ENCODE assay signal across 7 cellular contexts in the genomic region with DNA sequence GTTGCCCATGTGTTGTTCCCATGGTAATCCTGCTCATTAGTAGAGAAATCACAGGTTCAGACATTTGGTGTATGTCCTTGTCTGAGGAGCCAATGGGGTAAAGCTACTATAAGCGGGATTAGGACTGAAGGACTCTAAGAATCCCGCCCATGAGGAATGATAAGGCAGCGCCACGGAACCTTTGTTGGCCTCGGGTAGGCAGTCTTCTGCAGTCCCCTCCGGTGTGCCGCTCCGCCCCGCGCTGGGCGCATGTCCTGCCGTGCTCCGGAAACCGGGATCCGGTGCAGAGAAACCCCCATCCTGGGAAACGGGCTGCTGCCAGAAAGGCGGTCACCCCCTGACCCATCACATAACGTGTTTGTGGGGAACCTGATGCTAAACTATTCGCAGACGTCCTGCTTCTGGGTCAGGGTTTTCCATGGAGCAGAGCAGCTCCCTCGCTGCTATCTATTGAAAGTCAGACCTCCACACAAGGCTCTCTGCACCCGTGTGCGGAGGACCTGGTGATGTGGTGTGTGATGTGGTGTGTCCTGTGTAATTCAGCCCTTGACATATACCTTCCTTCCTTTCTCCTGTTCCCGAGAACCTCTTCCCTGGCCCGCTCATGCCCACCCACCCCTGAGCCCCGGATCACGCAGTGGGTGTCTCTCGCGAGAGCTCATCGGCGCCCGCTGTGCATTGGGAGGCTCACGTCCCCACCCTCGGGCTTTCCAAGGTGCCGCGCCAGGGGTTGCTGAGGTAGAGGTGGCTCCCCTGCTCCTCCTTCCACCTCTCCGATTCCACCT.
A peak's percentile ranks its signal among the peaks of the same experiment; 100 is the strongest.
DNase-seq lines count a peak whose midpoint lies in the region; ATAC-seq, FAIRE-seq and TF ChIP-seq lines count a peak whose summit lies in the region.
"Not testable (repeated sequence)": the region's sequence is repeated elsewhere in the genome, so short reads cannot be mapped to it uniquely, and the experiment has no call there.

No MANE protein-coding gene starts in this region.

- TF ChIP-seq CTCF in body of pancreas (IDR thresholded peaks at IDR 0.05); HepG2 (CRISPR knock-in tag; IDR thresholded peaks at IDR 0.05); upper lobe of right lung (IDR thresholded peaks at IDR 0.05): not testable (repeated sequence)

- not testable (repeated sequence) for TF ChIP-seq POLR2A in body of pancreas (IDR thresholded peaks at IDR 0.05); HepG2 (IDR thresholded peaks at IDR 0.05; ENCODE audit: insufficient read depth in 1 of 2, low read depth in 2 of 2, low read length in 2 of 2)

- intact Hi-C loops in body of pancreas (cut with DNase I); HepG2 (cut with micrococcal nuclease; ENCODE audit: unreplicated experiment); upper lobe of right lung (cut with DNase I): not testable (repeated sequence)

- H3K27ac Mint-ChIP-seq in T-helper 17 cell, result not testable (repeated sequence)

- BruUV-seq in HepG2 (replicated peaks; lab: Mats Ljungman, UMichigan), result not testable (repeated sequence)

- not testable (repeated sequence) for H3K36me3 ChIP-seq in body of pancreas (replicated peaks in 1 of 2; ENCODE audit: insufficient read depth in 1 of 2, low read depth in 2 of 2); HepG2 (replicated peaks in 1 of 2; ENCODE audit: control insufficient read depth in 1 of 2, insufficient read depth in 2 of 2, low read length in 2 of 2); upper lobe of right lung

- FAIRE-seq in HepG2 (lab: Jason Lieb, UNC), result not testable (repeated sequence)

- WGBS in body of pancreas, 2 donors, result no CpG with 5 or more reads among the region's 37 CpGs
- WGBS in HepG2 (ENCODE audit: low lambda C conversion rate), result no CpG with 5 or more reads among the region's 37 CpGs

- ATAC-seq in GM18519 (IDR thresholded peaks at IDR 0.05; ENCODE audit: low FRiP score, unreplicated experiment), result peak; percentile 41
- ATAC-seq in GM21423 (IDR thresholded peaks at IDR 0.05; ENCODE audit: unreplicated experiment), result peak; percentile 65
- ATAC-seq in HG03439 (IDR thresholded peaks at IDR 0.05; ENCODE audit: unreplicated experiment), result peak; percentile 56
- ATAC-seq in T-helper 17 cell, result peak; percentile 37
- ATAC-seq in body of pancreas, result peak; percentile 55
- peak; percentile 87 for ATAC-seq in HepG2
- peak; percentile 76 for ATAC-seq in upper lobe of right lung

- TF ChIP-seq EP300 in HepG2 (IDR thresholded peaks at IDR 0.05; ENCODE audit: low read depth in 2 of 2, low read length in 2 of 2); HepG2 (CRISPR knock-in tag; IDR thresholded peaks at IDR 0.05; ENCODE audit: borderline replicate concordance): not testable (repeated sequence)

- H3K27me3 Mint-ChIP-seq in T-helper 17 cell, result not testable (repeated sequence)

- H3K36me3 Mint-ChIP-seq in T-helper 17 cell (ENCODE audit: low read depth), result not testable (repeated sequence)

- H4K20me1 ChIP-seq in HepG2 (ENCODE audit: insufficient read depth, low read length), result not testable (repeated sequence)

- not testable (repeated sequence) for H3K79me2 ChIP-seq in HepG2 (ENCODE audit: insufficient read depth, low read length)

- H3K27ac ChIP-seq in body of pancreas; HepG2 (ENCODE audit: extremely low read length, insufficient read depth, low read length); upper lobe of right lung: not testable (repeated sequence)

- not testable (repeated sequence) for H3K9me3 ChIP-seq in T-helper 17 cell (ENCODE audit: control insufficient read depth, low read length, poor library complexity, severe bottlenecking); body of pancreas; HepG2 (ENCODE audit: low read length); upper lobe of right lung

- in situ Hi-C loops in HepG2 (cut with HindIII; ENCODE audit: extremely low pct_ligation_motif_present, low pct_unique_long_range_greater_than_20kb), result not testable (repeated sequence)

- POLR2A ChIA-PET in HepG2 (lab: Yijun Ruan, JAX), result not testable (repeated sequence)

- H3K9ac ChIP-seq in HepG2 (ENCODE audit: insufficient read depth, low read depth, low read length), result not testable (repeated sequence)

- H3K4me2 ChIP-seq in HepG2 (ENCODE audit: low read depth, low read length), result not testable (repeated sequence)

- CTCF ChIA-PET in HepG2 (lab: Yijun Ruan, JAX; ENCODE audit: low intra/inter-chr PET ratio, low total read pairs), result not testable (repeated sequence)

- not testable (repeated sequence) for DNase-seq in T-helper 17 cell; body of pancreas; HepG2 (ENCODE audit: low spot score); upper lobe of right lung

- not testable (repeated sequence) for H3K4me3 ChIP-seq in body of pancreas; HepG2 (replicated peaks in 1 of 3; ENCODE audit: insufficient read depth in 1 of 3, low read depth in 2 of 3, low read length in 3 of 3); upper lobe of right lung

- not testable (repeated sequence) for H3K27me3 ChIP-seq in body of pancreas; HepG2 (ENCODE audit: control insufficient read depth in 1 of 2, insufficient read depth in 2 of 2, low read length in 2 of 2); upper lobe of right lung

- H3K4me3 Mint-ChIP-seq in T-helper 17 cell, result not testable (repeated sequence)

- not testable (repeated sequence) for TF ChIP-seq RAD21 in HepG2 (CRISPR knock-in tag; IDR thresholded peaks at IDR 0.05)

- H2AFZ ChIP-seq in HepG2 (ENCODE audit: low read length), result not testable (repeated sequence)

- H3K4me1 ChIP-seq in body of pancreas; HepG2 (ENCODE audit: insufficient read depth, low read length); upper lobe of right lung: not testable (repeated sequence)

- H3K4me1 Mint-ChIP-seq in T-helper 17 cell, result not testable (repeated sequence)

Comparison
In these comparisons a context has a peak if more than half of its experiments do, and no peak if none do; other contexts are left out.
1. ATAC-seq: peak in every context shown above with its lines; median percentile 87 in HepG2; 76 in upper lobe of right lung; 65 in GM21423; 56 in HG03439; 55 in body of pancreas; 41 in GM18519; 37 in T-helper 17 cell.